8 cellular contexts compared by ENCODE assay signal in the genomic region with DNA sequence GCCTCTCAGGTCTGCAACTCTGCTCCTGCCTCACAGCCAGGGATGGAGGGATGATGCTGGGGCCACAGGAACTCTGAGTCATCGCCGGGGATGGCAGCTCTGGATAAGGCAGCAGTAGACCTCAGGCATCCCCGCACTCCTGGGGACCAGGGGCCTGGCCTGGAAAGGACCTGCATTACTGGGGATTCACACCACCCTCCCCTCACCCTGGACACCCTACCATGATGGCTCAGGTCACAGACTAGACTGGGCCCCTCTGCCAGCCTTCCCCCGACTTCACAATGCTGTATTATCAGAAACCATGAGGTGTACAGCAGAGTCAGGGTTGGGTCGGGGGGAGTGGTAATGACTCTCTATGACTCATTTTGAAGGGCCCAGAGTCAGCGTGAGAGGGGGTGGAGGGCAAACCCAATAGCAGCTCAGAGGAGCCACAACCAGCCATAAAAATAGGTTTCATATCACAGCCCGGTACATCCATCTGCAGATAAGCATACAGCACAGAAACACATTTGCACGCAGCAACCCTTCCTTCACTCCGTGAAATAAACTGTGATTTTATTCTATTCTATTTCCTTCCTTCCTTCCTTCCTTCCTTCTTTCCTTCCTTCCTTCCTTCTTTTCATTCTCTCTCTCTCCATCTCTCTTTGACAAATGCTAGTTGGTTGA.
DNase-seq lines count a peak whose midpoint lies in the region; ATAC-seq lines count a peak whose summit lies in the region.

No MANE protein-coding gene starts in this region.

- H3K36me3 ChIP-seq in BLaER1 treated with 17β-estradiol and CSF1 and Interleukin-3, amounts not matched to agents 10 nM and 100 nM: no peaks in the 10 kb centered on the region

- ATAC-seq in HG02973 (IDR thresholded peaks at IDR 0.05; ENCODE audit: unreplicated experiment): peak; percentile 83
- no peak for ATAC-seq in GM18867 (IDR thresholded peaks at IDR 0.05; ENCODE audit: unreplicated experiment)
- ATAC-seq in GM18873 (IDR thresholded peaks at IDR 0.05; ENCODE audit: low FRiP score, unreplicated experiment): no peak

- peak overlapping the region in 1 of 11 experiments; percentile 24; a peak in 1 of 22 replicates for H3K27ac ChIP-seq in BLaER1 treated with 17β-estradiol and CSF1 and Interleukin-3, amounts not matched to agents 10 nM and 100 nM

- peaks cover 14 to 24% (median 18%) of the 10 kb centered on the region in 10 experiments for H3K4me1 ChIP-seq in BLaER1 treated with 17β-estradiol and CSF1 and Interleukin-3, amounts not matched to agents 10 nM and 100 nM

- H3K9ac ChIP-seq in BLaER1 treated with 17β-estradiol and CSF1 and Interleukin-3, amounts not matched to agents 10 nM and 100 nM: no peak overlapping the region

- H4K20me1 ChIP-seq in BLaER1 treated with 17β-estradiol and CSF1 and Interleukin-3, amounts not matched to agents 10 nM and 100 nM: no peaks in the 10 kb centered on the region

- peaks cover 0 to 18% (median 6%) of the 10 kb centered on the region in 11 experiments; a peak in 6 of 22 replicates for H3K9me3 ChIP-seq in BLaER1 treated with 17β-estradiol and CSF1 and Interleukin-3, amounts not matched to agents 10 nM and 100 nM (replicated peaks in 1 of 11)

- peak; percentile 37 to 59 (median 38) for DNase-seq in activated CD8-positive, alpha-beta memory T cell treated with anti-CD3 and anti-CD28 coated beads for 48 hours (ENCODE audit: low read depth in 2 of 3, low spot score in 2 of 3)
- DNase-seq in islet precursor cell: peak; percentile 81
- no peak for DNase-seq in SIG-M5 treated with dmso at 0.1 percent for 504 hours (lab: John Stamatoyannopoulos, UW; ENCODE audit: unreplicated experiment)
- DNase-seq in NCI-H510A (lab: John Stamatoyannopoulos, UW): no peak

- H3K27me3 ChIP-seq in BLaER1 treated with 17β-estradiol and CSF1 and Interleukin-3, amounts not matched to agents 10 nM and 100 nM: no peaks in the 10 kb centered on the region

- peak overlapping the region; percentile 31 to 65 (median 49) for H3K4me2 ChIP-seq in BLaER1 treated with 17β-estradiol and CSF1 and Interleukin-3, amounts not matched to agents 10 nM and 100 nM

- H3K4me3 ChIP-seq in BLaER1 treated with 17β-estradiol and CSF1 and Interleukin-3, amounts not matched to agents 10 nM and 100 nM: no peak overlapping the region

Comparison
In these comparisons a context has a peak if more than half of its experiments do, and no peak if none do; other contexts are left out.
1. DNase-seq: peak in activated CD8-positive, alpha-beta memory T cell treated with anti-CD3 and anti-CD28 coated beads for 48 hours (3 of 3) and islet precursor cell (single experiment); none in SIG-M5 treated with dmso at 0.1 percent for 504 hours (single experiment) and NCI-H510A (single experiment).